Comparison of ENCODE assay signal across 8 cellular contexts in genomic region chr3:124878561-124879394, GRCh38. TPM values are rescaled to one million over a fixed set of nuclear protein-coding genes. Genes with fewer than 3 reads are reported as not detected.
DNase-seq lines count a peak whose midpoint lies in the region; ATAC-seq, FAIRE-seq and TF ChIP-seq lines count a peak whose summit lies in the region.

No MANE protein-coding gene starts in this region.

- peak overlapping the region in 1 of 2 donors; percentile 7 for H3K4me3 ChIP-seq in kidney (ENCODE audit: low read length in 2 of 2)
- H3K4me3 ChIP-seq in thoracic aorta, result peak overlapping the region; percentile 37

- no peaks in the 10 kb centered on the region for H3K9me3 ChIP-seq in kidney (ENCODE audit: control insufficient read depth in 1 of 2, low read length in 2 of 2)
- no peaks in the 10 kb centered on the region for H3K9me3 ChIP-seq in thoracic aorta

- no peaks in the 10 kb centered on the region for H3K27me3 ChIP-seq in thoracic aorta (replicated peaks; ENCODE audit: insufficient read depth)

- DNase-seq in CD1c-positive myeloid dendritic cell (ENCODE audit: extremely low spot score) (peak; percentile 38), M059J (ENCODE audit: low read depth) (peak; percentile 99), amniotic stem cell (lab: John Stamatoyannopoulos, UW) (peak; percentile 74), kidney (no peak), thoracic aorta (ENCODE audit: low spot score) (peak; percentile 57), NCI-H128 (lab: John Stamatoyannopoulos, UW; ENCODE audit: unreplicated experiment) (no peak), NCI-H146 treated with DMSO at 0.1 percent for 48 hours (lab: John Stamatoyannopoulos, UW; ENCODE audit: unreplicated experiment) (no peak), NCI-H1105 (lab: John Stamatoyannopoulos, UW) (no peak)

- FAIRE-seq in kidney (lab: Jason Lieb, UNC), result no peak

- intact Hi-C loops in kidney (cut with DNase I), result no loop called here

- TF ChIP-seq CTCF in kidney (IDR thresholded peaks at IDR 0.05; ENCODE audit: borderline replicate concordance, extremely low read depth, insufficient read depth) (no peak), thoracic aorta (IDR thresholded peaks at IDR 0.05) (no peak)

- H3K27ac ChIP-seq in kidney (ENCODE audit: low read depth in 2 of 2, low read length in 2 of 2) (peak overlapping the region; percentile 75 to 80), thoracic aorta (peak overlapping the region; percentile 91 to 92)

- H3K36me3 ChIP-seq in kidney (ENCODE audit: control insufficient read depth in 1 of 2, insufficient read depth in 2 of 2, low read length in 2 of 2) (no peaks in the 10 kb centered on the region), thoracic aorta (no peaks in the 10 kb centered on the region)

- peak overlapping the region in 1 of 2 donors; percentile 30 for H3K9ac ChIP-seq in kidney (ENCODE audit: low read length in 2 of 2)

- H3K4me1 ChIP-seq in kidney (ENCODE audit: control insufficient read depth in 1 of 2, insufficient read depth in 1 of 2, low read depth in 1 of 2, low read length in 2 of 2) (peaks cover 19 to 24% of the 10 kb centered on the region in 2 donors), thoracic aorta (ENCODE audit: control insufficient read depth in 1 of 2, low read depth in 2 of 2) (peaks cover 69 to 96% of the 10 kb centered on the region in 2 donors)

- ATAC-seq in thoracic aorta (ENCODE audit: insufficient number of reproducible peaks, low FRiP score, low read depth), result peak; percentile 83

RNA-seq across cellular contexts. Expression of gene ITGB5, which starts 8.4 kb away (rescaled TPM):
- 182 and 224 TPM in 2 replicates for total RNA-seq in M059J (2014; rRNA removed; shearing (Covaris generic))
- total RNA-seq in kidney (115 TPM), thoracic aorta (100 to 1,000 TPM; 576 to 592 TPM)
- polyA plus RNA-seq in kidney (ENCODE audit: insufficient read depth, low read depth, low replicate concordance), result 115 TPM

RNA-seq across cellular contexts. Expression of gene MUC13, which starts 55.8 kb away (rescaled TPM):
- 0.20 TPM in 1 of 2 replicates, not detected in the other for total RNA-seq in M059J (2014; rRNA removed; shearing (Covaris generic))
- 1.9 TPM for total RNA-seq in kidney
- 6.4 TPM for polyA plus RNA-seq in kidney (ENCODE audit: insufficient read depth, low read depth, low replicate concordance)
- under 1 TPM in 1 of 2 donors, not detected in 1; 0.49 TPM for total RNA-seq in thoracic aorta

Comparison
In these comparisons a context has a peak if more than half of its experiments do, and no peak if none do; other contexts are left out.
1. DNase-seq: peak in CD1c-positive myeloid dendritic cell (single experiment), M059J (single experiment), amniotic stem cell (single experiment) and thoracic aorta (single experiment); none in kidney (single experiment), NCI-H128 (single experiment), NCI-H146 treated with DMSO at 0.1 percent for 48 hours (single experiment) and NCI-H1105 (single experiment).